ENCODE assay signal across 11 cellular contexts in the genomic region with DNA sequence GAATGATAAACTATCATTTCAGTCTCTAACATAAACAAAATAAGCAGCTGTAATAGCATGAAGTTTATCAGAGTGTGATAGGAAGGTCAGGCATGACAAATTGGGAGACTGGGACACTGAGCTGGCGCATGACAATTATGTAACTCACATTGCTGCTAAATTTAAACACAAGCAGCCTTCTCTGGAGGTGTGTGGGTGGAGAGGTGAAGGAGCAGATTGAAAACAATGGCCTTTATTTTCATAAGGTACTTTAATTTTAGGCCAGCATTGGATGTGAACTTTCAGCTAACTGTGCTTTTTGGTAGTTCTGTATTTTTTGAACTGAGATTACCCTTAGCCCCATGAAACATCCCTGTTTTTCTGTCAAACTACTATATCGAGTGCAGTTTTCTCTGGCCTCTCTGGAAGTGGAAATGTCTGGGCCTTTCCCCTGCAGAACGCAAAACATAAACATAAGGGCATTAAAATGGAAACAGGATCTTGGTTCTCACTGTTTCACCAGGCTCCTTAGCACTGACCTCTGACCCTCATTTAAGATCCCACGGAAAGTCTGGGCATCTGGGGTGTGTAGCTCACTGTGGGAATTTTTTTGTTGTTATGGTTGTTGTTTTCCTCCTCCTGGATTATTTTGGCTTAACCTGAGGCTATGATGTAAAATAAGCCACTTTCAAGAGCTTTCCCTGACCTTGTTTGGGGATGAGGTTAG.
DNase-seq lines count a peak whose midpoint lies in the region; ATAC-seq, FAIRE-seq and TF ChIP-seq lines count a peak whose summit lies in the region.
"Had no signal": no experiment of that assay in that cellular context is flagged by ENCODE, and none has a peak within 500 bp of the region (broad histone marks: within the 10 kb centered on the region; RNA-seq: fewer than 3 reads in every experiment).

No MANE protein-coding gene starts in this region.

- no TSS peak for BruUV-seq in K562 (replicated peaks; lab: Mats Ljungman, UMichigan)

- H3K27me3 ChIP-seq in K562 (ENCODE audit: control insufficient read depth in 2 of 2, insufficient read depth in 2 of 2, low read length in 2 of 2) (no peaks in the 10 kb centered on the region), left ventricle myocardium inferior (ENCODE audit: low read depth) (no peaks in the 10 kb centered on the region), psoas muscle (ENCODE audit: insufficient read depth in 3 of 3, low read length in 2 of 3) (no peaks in the 10 kb centered on the region)

- no peak overlapping the region for H3K4me3 Mint-ChIP-seq in effector memory CD8-positive, alpha-beta T cell
- H3K4me3 Mint-ChIP-seq in stimulated activated effector memory CD8-positive, alpha-beta T cell treated with anti-CD3 and anti-CD28 coated beads, Interleukin-12 subunit alpha, Interleukin-12 subunit beta, amount 100 ng/mL, for 72 hours: no peak overlapping the region
- H3K4me3 Mint-ChIP-seq: T-helper 2 cell treated with Interferon-gamma antibody and Interleukin-4, amounts not matched to agents 5 μg/mL and 100 μg/mL, for 36 hours had no signal

- in situ Hi-C loops in K562 (cut with MboI): no loop called here

- no peaks in the 10 kb centered on the region for H3K27me3 Mint-ChIP-seq in effector memory CD8-positive, alpha-beta T cell

- intact Hi-C loops in K562 (cut with micrococcal nuclease): no loop called here
- intact Hi-C loops in left ventricle myocardium inferior (cut with micrococcal nuclease): no loop called here
- intact Hi-C loops in psoas muscle (cut with DNase I): no loop called here

- no peak for TF ChIP-seq EP300 in K562 (IDR thresholded peaks at IDR 0.05; ENCODE audit: low read length)

- no peak for FAIRE-seq in K562 (lab: Jason Lieb, UNC)

- TF ChIP-seq CTCF in K562 (IDR thresholded peaks at IDR 0.05 in 2 of 3, conservative IDR thresholded peaks at IDR 0.05 in 1 of 3; ENCODE audit: insufficient read depth in 2 of 3, low read depth in 1 of 3, low read length in 3 of 3) (no peak), left ventricle myocardium inferior (IDR thresholded peaks at IDR 0.05; ENCODE audit: borderline replicate concordance) (no peak), psoas muscle (IDR thresholded peaks at IDR 0.05) (no peak)

- no peak overlapping the region for H3K4me2 ChIP-seq in K562 (ENCODE audit: insufficient read depth, low read length)

- no peak for TF ChIP-seq RAD21 in K562 (CRISPR knock-in tag; conservative IDR thresholded peaks at IDR 0.05 in 1 of 2, IDR thresholded peaks at IDR 0.05 in 1 of 2)

- no peak for TF ChIP-seq POLR2A in K562 (conservative IDR thresholded peaks at IDR 0.05)

- H3K27ac ChIP-seq in K562 (ENCODE audit: extremely low read depth, low read depth, low read length): no peak overlapping the region
- H3K27ac ChIP-seq in left ventricle myocardium inferior (replicated peaks): peak overlapping the region; percentile 90
- peak overlapping the region; percentile 50 for H3K27ac ChIP-seq in psoas muscle

- CTCF ChIA-PET in K562 (lab: Yijun Ruan, JAX; ENCODE audit: low intra/inter-chr PET ratio): no interaction called here

- no peaks in the 10 kb centered on the region for H3K4me1 Mint-ChIP-seq in effector memory CD8-positive, alpha-beta T cell (ENCODE audit: low read depth in 2 of 2)
- no peaks in the 10 kb centered on the region for H3K4me1 Mint-ChIP-seq in stimulated activated effector memory CD8-positive, alpha-beta T cell treated with anti-CD3 and anti-CD28 coated beads, Interleukin-12 subunit alpha, Interleukin-12 subunit beta, amount 100 ng/mL, for 72 hours

- H3K9me3 ChIP-seq in K562 (replicated peaks; ENCODE audit: control insufficient read depth, insufficient read depth, low read depth, low read length) (no peaks in the 10 kb centered on the region), left ventricle myocardium inferior (replicated peaks) (no peaks in the 10 kb centered on the region), psoas muscle (no peaks in the 10 kb centered on the region)

- DNase-seq in K562 (ENCODE audit: extremely low read depth in 1 of 4, low spot score in 3 of 4) (peak in 1 of 4 experiments; percentile 32), left ventricle myocardium inferior (peak; percentile 17), psoas muscle (no peak)
- DNase-seq in effector memory CD8-positive, alpha-beta T cell: no peak
- DNase-seq in stimulated activated effector memory CD8-positive, alpha-beta T cell treated with anti-CD3 and anti-CD28 coated beads, Interleukin-12 subunit alpha, Interleukin-12 subunit beta, amount 100 ng/mL, for 72 hours (ENCODE audit: low spot score in 2 of 2): no peak
- DNase-seq: NCI-H146; stimulated activated CD4-positive, alpha-beta T cell treated with anti-CD3 and anti-CD28 coated beads, Interleukin-15, amount 100 ng/mL, for 24 hours had no signal

- no peaks in the 10 kb centered on the region for H3K9me3 Mint-ChIP-seq in effector memory CD8-positive, alpha-beta T cell
- no peaks in the 10 kb centered on the region for H3K9me3 Mint-ChIP-seq in stimulated activated effector memory CD8-positive, alpha-beta T cell treated with anti-CD3 and anti-CD28 coated beads, Interleukin-12 subunit alpha, Interleukin-12 subunit beta, amount 100 ng/mL, for 72 hours
- H3K9me3 Mint-ChIP-seq: T-helper 2 cell treated with Interferon-gamma antibody and Interleukin-4, amounts not matched to agents 5 μg/mL and 100 μg/mL, for 36 hours had no signal

- H3K4me3 ChIP-seq in K562 (no peak overlapping the region), left ventricle myocardium inferior (no peak overlapping the region), psoas muscle (no peak overlapping the region)

- H4K20me1 ChIP-seq in K562 (replicated peaks; ENCODE audit: control insufficient read depth, insufficient read depth, low read length): no peaks in the 10 kb centered on the region

- WGBS in K562 (ENCODE audit: insufficient coverage, low coverage, missing lambda C conversion rate): 35% methylated on average over 4 of the region's 4 CpGs
- 20 to 23% (median 22%) methylated on average over 4 of the region's 4 CpGs for WGBS in psoas muscle, 3 donors

- no peaks in the 10 kb centered on the region for H3K79me2 ChIP-seq in K562 (ENCODE audit: control insufficient read depth, insufficient read depth, low read length)

- no peaks in the 10 kb centered on the region for H3K36me3 Mint-ChIP-seq in effector memory CD8-positive, alpha-beta T cell (ENCODE audit: insufficient read depth)
- H3K36me3 Mint-ChIP-seq in stimulated activated effector memory CD8-positive, alpha-beta T cell treated with anti-CD3 and anti-CD28 coated beads, Interleukin-12 subunit alpha, Interleukin-12 subunit beta, amount 100 ng/mL, for 72 hours: no peaks in the 10 kb centered on the region

- no peak overlapping the region for H3K9ac ChIP-seq in K562 (ENCODE audit: insufficient read depth in 1 of 2, low read depth in 2 of 2, low read length in 2 of 2)

- no peaks in the 10 kb centered on the region for H3K36me3 ChIP-seq in K562 (ENCODE audit: control insufficient read depth, insufficient read depth, low read length)
- no peaks in the 10 kb centered on the region for H3K36me3 ChIP-seq in left ventricle myocardium inferior
- H3K36me3 ChIP-seq in psoas muscle (ENCODE audit: insufficient read depth in 1 of 2, low read depth in 1 of 2): no peaks in the 10 kb centered on the region

- H3K27ac Mint-ChIP-seq in effector memory CD8-positive, alpha-beta T cell: no peak overlapping the region
- no peak overlapping the region for H3K27ac Mint-ChIP-seq in stimulated activated effector memory CD8-positive, alpha-beta T cell treated with anti-CD3 and anti-CD28 coated beads, Interleukin-12 subunit alpha, Interleukin-12 subunit beta, amount 100 ng/mL, for 72 hours
- H3K27ac Mint-ChIP-seq: T-helper 2 cell treated with Interferon-gamma antibody and Interleukin-4, amounts not matched to agents 5 μg/mL and 100 μg/mL, for 36 hours had no signal

- peak; percentile 50 for ATAC-seq in GM19463 (IDR thresholded peaks at IDR 0.05; ENCODE audit: unreplicated experiment)
- ATAC-seq in K562: no peak
- peak; percentile 85 to 98 (median 90) for ATAC-seq in psoas muscle
- ATAC-seq in GM18502 (IDR thresholded peaks at IDR 0.05; ENCODE audit: poor library complexity, unreplicated experiment): no peak
- ATAC-seq in effector memory CD8-positive, alpha-beta T cell (replicated peaks): no peak
- ATAC-seq in HG02938 (IDR thresholded peaks at IDR 0.05; ENCODE audit: unreplicated experiment): no peak
- no peak for ATAC-seq in stimulated activated effector memory CD8-positive, alpha-beta T cell treated with anti-CD3 and anti-CD28 coated beads, Interleukin-12 subunit alpha, Interleukin-12 subunit beta, amount 100 ng/mL, for 72 hours

- H2AFZ ChIP-seq in K562 (ENCODE audit: low read depth, low read length): peak overlapping the region; percentile 14

- H3K4me1 ChIP-seq in K562 (replicated peaks in 1 of 2; ENCODE audit: control insufficient read depth in 2 of 2, insufficient read depth in 2 of 2, low read length in 2 of 2) (peaks cover 0 to 5% of the 10 kb centered on the region in 2 experiments; a peak in 3 of 5 replicates), left ventricle myocardium inferior (peaks cover 39% of the 10 kb centered on the region), psoas muscle (peaks cover 13% of the 10 kb centered on the region)

- POLR2A ChIA-PET in K562 (lab: Yijun Ruan, JAX): interaction anchor here (0.6 to 1.3 kb wide), 3 partner anchors 10 to 160 kb away, joined by 3 to 5 read pairs (median 3); partner anchors contain the start of gene DPH6

- no peaks in the 10 kb centered on the region for H3K9me1 ChIP-seq in K562 (ENCODE audit: control insufficient read depth, insufficient read depth, low read length)

TF ChIP-seq in K562, 482 proteins besides CTCF, POLR2A, EP300 and RAD21 (continues in another document):
- TF ChIP-seq ZNF561 (CRISPR knock-in tag; conservative IDR thresholded peaks at IDR 0.05) (no peak), TRIM28 (IDR thresholded peaks at IDR 0.05) (no peak), NR2C2 (CRISPR knock-in tag; IDR thresholded peaks at IDR 0.05) (no peak), NR2C2 (tag; IDR thresholded peaks at IDR 0.05) (peak; percentile 69), EGR1 (conservative IDR thresholded peaks at IDR 0.05) (peak; percentile 54), JUND (IDR thresholded peaks at IDR 0.05; ENCODE audit: borderline replicate concordance, low read depth, low read length) (peak; percentile 20; the same call in 1 of the 2 replicates), JUND (tag; IDR thresholded peaks at IDR 0.05; ENCODE audit: borderline replicate concordance, low read depth, low read length) (no peak)
- TF ChIP-seq, protein P1, sequence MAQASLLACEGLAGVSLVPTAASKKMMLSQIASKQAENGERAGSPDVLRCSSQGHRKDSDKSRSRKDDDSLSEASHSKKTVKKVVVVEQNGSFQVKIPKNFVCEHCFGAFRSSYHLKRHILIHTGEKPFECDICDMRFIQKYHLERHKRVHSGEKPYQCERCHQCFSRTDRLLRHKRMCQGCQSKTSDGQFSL (CRISPR knock-in tag; IDR thresholded peaks at IDR 0.05): no peak
- TF ChIP-seq, protein P1 (tag; IDR thresholded peaks at IDR 0.05): 0 out of 4 replicates have a peak, but pooled peaks of 1 of the 2 experiments have one; percentile 45

Comparison
In these comparisons a context has a peak if more than half of its experiments do, and no peak if none do; other contexts are left out.
1. ATAC-seq: peak in GM19463 (single experiment) and psoas muscle (4 of 4); none in K562 (single experiment), GM18502 (single experiment), effector memory CD8-positive, alpha-beta T cell (single experiment), HG02938 (single experiment) and stimulated activated effector memory CD8-positive, alpha-beta T cell treated with anti-CD3 and anti-CD28 coated beads, Interleukin-12 subunit alpha, Interleukin-12 subunit beta, amount 100 ng/mL, for 72 hours (single experiment).